9 cellular contexts compared by ENCODE assay signal in the genomic region with DNA sequence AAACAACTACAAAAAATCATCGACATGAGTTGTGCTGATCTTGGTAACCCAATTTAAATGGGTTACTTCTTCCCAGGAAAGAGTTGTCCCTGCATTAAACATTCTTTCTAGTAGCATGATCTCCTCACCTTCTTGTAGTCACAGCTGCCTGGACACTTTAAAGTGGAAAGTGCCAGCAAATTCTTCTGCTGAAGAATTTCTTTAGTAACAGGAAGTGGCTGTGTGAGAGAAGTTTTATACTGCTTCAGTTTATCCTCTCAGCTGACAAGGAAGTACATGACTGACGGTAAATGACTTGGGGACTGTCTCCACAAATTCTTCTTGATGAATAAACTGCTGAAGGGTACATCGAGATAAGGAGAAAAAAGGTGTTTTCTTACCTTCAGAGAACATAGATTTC. TPM values are rescaled to one million over a fixed set of nuclear protein-coding genes. Genes with fewer than 3 reads are reported as not detected.
DNase-seq lines count a peak whose midpoint lies in the region; ATAC-seq and TF ChIP-seq lines count a peak whose summit lies in the region.
"Had no signal": no experiment of that assay in that cellular context is flagged by ENCODE, and none has a peak within 500 bp of the region (broad histone marks: within the 10 kb centered on the region; RNA-seq: fewer than 3 reads in every experiment).

No MANE protein-coding gene starts in this region.

- POLR2A ChIA-PET in A673 (lab: Charles Lee; ENCODE audit: low non-redundant PET), result no interaction called here

- CTCF ChIA-PET in A673 (lab: Charles Lee), result no interaction called here

- H3K36me3 ChIP-seq in A673 (ENCODE audit: insufficient read depth, low read length, poor library complexity, severe bottlenecking) (no peaks in the 10 kb centered on the region), BE2C (no peaks in the 10 kb centered on the region)
- H3K36me3 ChIP-seq: suprapubic skin had no signal

- H3K4me3 ChIP-seq in A673 (ENCODE audit: low read depth, low read length, poor library complexity, severe bottlenecking) (no peak overlapping the region), WI38 (ENCODE audit: low read depth, low read length) (peak overlapping the region; percentile 2; the same call in 1 of the 2 replicates), BE2C (ENCODE audit: low read depth, low read length) (no peak overlapping the region)
- H3K4me3 ChIP-seq: suprapubic skin had no signal

- H3K27me3 ChIP-seq in A673 (replicated peaks; ENCODE audit: insufficient read depth, low read depth, low read length, poor library complexity), result no peaks in the 10 kb centered on the region
- no peaks in the 10 kb centered on the region for H3K27me3 ChIP-seq in BE2C
- H3K27me3 ChIP-seq: suprapubic skin had no signal

- BruUV-seq in A673 (replicated peaks; lab: Mats Ljungman, UMichigan), result no TSS peak

- DNase-seq in A673 (ENCODE audit: low spot score), result no peak
- DNase-seq in H4 (ENCODE audit: low spot score), result peak; percentile 51
- DNase-seq in left kidney (ENCODE audit: low read depth, low spot score), result peak; percentile 45
- no peak for DNase-seq in stimulated activated CD4-positive, alpha-beta T cell treated with anti-CD3 and anti-CD28 coated beads, Interleukin-4, amount 100 ng/mL, for 1 hour
- no peak for DNase-seq in BE2C

- H3K4me1 ChIP-seq in A673 (ENCODE audit: insufficient read depth, low read length, poor library complexity, severe bottlenecking), result peaks cover 15% of the 10 kb centered on the region
- no peaks in the 10 kb centered on the region for H3K4me1 ChIP-seq in BE2C
- H3K4me1 ChIP-seq: suprapubic skin had no signal

- ATAC-seq in HG02759 (IDR thresholded peaks at IDR 0.05; ENCODE audit: unreplicated experiment) (no peak), HG03571 (IDR thresholded peaks at IDR 0.05; ENCODE audit: unreplicated experiment) (no peak)

- intact Hi-C loops in A673 (cut with micrococcal nuclease; ENCODE audit: unreplicated experiment), result no loop called here

- H3K9me3 ChIP-seq in A673 (ENCODE audit: low read depth, low read length, poor library complexity, severe bottlenecking), result no peaks in the 10 kb centered on the region
- no peaks in the 10 kb centered on the region for H3K9me3 ChIP-seq in BE2C
- H3K9me3 ChIP-seq: suprapubic skin had no signal

- H3K27ac ChIP-seq in A673 (ENCODE audit: low read depth, low read length, poor library complexity, severe bottlenecking), result peak overlapping the region; percentile 9
- H3K27ac ChIP-seq: suprapubic skin had no signal

- no peak for TF ChIP-seq CTCF in A673 (conservative IDR thresholded peaks at IDR 0.05; ENCODE audit: low read depth, low read length)
- no peak for TF ChIP-seq CTCF in WI38 (IDR thresholded peaks at IDR 0.05; ENCODE audit: low read depth, low read length)
- TF ChIP-seq CTCF in BE2C (IDR thresholded peaks at IDR 0.05; ENCODE audit: low read depth, low read length), result no peak

RNA-seq across cellular contexts. Expression of a gene that starts 18.2 kb away (rescaled TPM):
- 0.44 and 0.58 TPM in 2 replicates for total RNA-seq in A673 (2021)
- total RNA-seq in H4 (2014; rRNA removed; shearing (Covaris generic)), result 0.66 and 1.5 TPM in 2 replicates
- polyA plus RNA-seq in BE2C (2012; ENCODE audit: insufficient read depth, insufficient read length, low read depth), result not detected
- total RNA-seq: suprapubic skin had no signal

Comparison
In these comparisons a context has a peak if more than half of its experiments do, and no peak if none do; other contexts are left out.
1. DNase-seq: peak in H4 (single experiment) and left kidney (single experiment); none in A673 (single experiment), stimulated activated CD4-positive, alpha-beta T cell treated with anti-CD3 and anti-CD28 coated beads, Interleukin-4, amount 100 ng/mL, for 1 hour (single experiment) and BE2C (single experiment).